In genomic region chr6:33296797-33297405, GRCh38 we compare ENCODE assay signal across 8 cellular contexts. TPM values are rescaled to one million over a fixed set of nuclear protein-coding genes. Genes with fewer than 3 reads are reported as not detected.
DNase-seq lines count a peak whose midpoint lies in the region; ATAC-seq and TF ChIP-seq lines count a peak whose summit lies in the region.

No MANE protein-coding gene starts in this region.

- H3K4me1 ChIP-seq in left ventricle myocardium inferior (peaks cover 57% of the 10 kb centered on the region), mucosa of rectum (ENCODE audit: control insufficient read depth in 2 of 2, insufficient read depth in 2 of 2, low read length in 2 of 2) (peaks cover 16 to 17% of the 10 kb centered on the region in 2 donors), vagina (peaks cover 28% of the 10 kb centered on the region)

- H3K27ac Mint-ChIP-seq in central memory CD8-positive, alpha-beta T cell (ENCODE audit: low read depth) = no peak overlapping the region

- H3K4me1 Mint-ChIP-seq in central memory CD8-positive, alpha-beta T cell = peaks cover 47% of the 10 kb centered on the region

- H3K9me3 ChIP-seq in left ventricle myocardium inferior (replicated peaks) (no peaks in the 10 kb centered on the region), mucosa of rectum (ENCODE audit: control insufficient read depth in 2 of 2, low read length in 2 of 2) (no peaks in the 10 kb centered on the region), vagina (no peaks in the 10 kb centered on the region)

- H3K27me3 Mint-ChIP-seq in central memory CD8-positive, alpha-beta T cell = no peaks in the 10 kb centered on the region

- no peaks in the 10 kb centered on the region for H3K9me3 Mint-ChIP-seq in central memory CD8-positive, alpha-beta T cell

- POLR2A ChIA-PET in HEK293T (lab: Yijun Ruan, JAX) = interaction anchor here (0.6 to 4.1 kb wide), 5 partner anchors 8 to 25 kb away, joined by 3 to 44 read pairs (median 6); partner anchors contain the start of genes B3GALT4, PFDN6, RPS18 and VPS52

- TF ChIP-seq CTCF in left ventricle myocardium inferior (IDR thresholded peaks at IDR 0.05; ENCODE audit: borderline replicate concordance) (no peak), vagina (IDR thresholded peaks at IDR 0.05) (no peak)

- CTCF ChIA-PET in HEK293T (lab: Yijun Ruan, JAX) = no interaction called here

- H3K36me3 ChIP-seq in left ventricle myocardium inferior (peaks cover 49% of the 10 kb centered on the region), mucosa of rectum (ENCODE audit: control insufficient read depth in 2 of 2, insufficient read depth in 2 of 2, low read length in 2 of 2) (peaks cover 10 to 19% of the 10 kb centered on the region in 2 donors), vagina (peaks cover 0 to 36% of the 10 kb centered on the region in 2 donors)

- intact Hi-C loops in left ventricle myocardium inferior (cut with micrococcal nuclease) (no loop called here), left ventricle myocardium superior (cut with micrococcal nuclease) (no loop called here), vagina (cut with DNase I) (no loop called here)

- peak overlapping the region in 1 of 2 donors; percentile 52 for H3K9ac ChIP-seq in mucosa of rectum (ENCODE audit: low read depth in 1 of 2, low read length in 2 of 2)

- H3K27me3 ChIP-seq in left ventricle myocardium inferior (ENCODE audit: low read depth) (no peaks in the 10 kb centered on the region), mucosa of rectum (ENCODE audit: control insufficient read depth in 2 of 2, insufficient read depth in 2 of 2, low read length in 2 of 2) (no peaks in the 10 kb centered on the region), vagina (no peaks in the 10 kb centered on the region)

- H3K36me3 Mint-ChIP-seq in central memory CD8-positive, alpha-beta T cell (ENCODE audit: insufficient read depth) = peaks cover 43% of the 10 kb centered on the region

- H3K4me3 Mint-ChIP-seq in central memory CD8-positive, alpha-beta T cell = peak overlapping the region; percentile 97

- no peak for ATAC-seq in left ventricle myocardium superior
- ATAC-seq in central memory CD8-positive, alpha-beta T cell (replicated peaks; ENCODE audit: extremely low read depth, poor library complexity, severe bottlenecking) = no peak

- no peak for TF ChIP-seq POLR2A in vagina (IDR thresholded peaks at IDR 0.05)

- DNase-seq in left ventricle myocardium inferior (no peak), left ventricle myocardium superior (no peak), vagina (ENCODE audit: extremely low spot score in 2 of 2) (no peak), occipital lobe (lab: John Stamatoyannopoulos, UW) (no peak), cerebellar nuclear complex (lab: John Stamatoyannopoulos, UW) (no peak), HEK293T (ENCODE audit: extremely low spot score) (no peak)
- DNase-seq in central memory CD8-positive, alpha-beta T cell (ENCODE audit: low spot score in 2 of 2) = no peak

- H3K4me3 ChIP-seq in left ventricle myocardium inferior (peak overlapping the region; percentile 79), mucosa of rectum (ENCODE audit: low read length in 2 of 2) (peak overlapping the region; percentile 60 to 94), vagina (peak overlapping the region; percentile 75 to 76)

- peak overlapping the region; percentile 99 for H3K27ac ChIP-seq in left ventricle myocardium inferior (replicated peaks)
- peak overlapping the region in 1 of 2 donors; percentile 65 for H3K27ac ChIP-seq in mucosa of rectum (ENCODE audit: low read depth in 2 of 2, low read length in 2 of 2)
- peak overlapping the region; percentile 98 for H3K27ac ChIP-seq in vagina

TF ChIP-seq in HEK293T, 16 proteins besides CTCF, POLR2A, EP300 and RAD21:
- TF ChIP-seq FOXM1 (IDR thresholded peaks at IDR 0.05; ENCODE audit: borderline replicate concordance) = no peak
- no peak for TF ChIP-seq FOXA1 (IDR thresholded peaks at IDR 0.05)
- no peak for TF ChIP-seq BHLHE40 (IDR thresholded peaks at IDR 0.05; ENCODE audit: borderline replicate concordance)
- TF ChIP-seq ARNT (IDR thresholded peaks at IDR 0.05) = no peak
- no peak for TF ChIP-seq CTBP1 (IDR thresholded peaks at IDR 0.05; ENCODE audit: borderline replicate concordance)
- no peak for TF ChIP-seq HDGF (IDR thresholded peaks at IDR 0.05; ENCODE audit: borderline replicate concordance)
- TF ChIP-seq TARDBP (IDR thresholded peaks at IDR 0.05) = no peak
- no peak for TF ChIP-seq ELF4 (IDR thresholded peaks at IDR 0.05)
- TF ChIP-seq SP1 (IDR thresholded peaks at IDR 0.05) = no peak
- TF ChIP-seq ZNF384 (IDR thresholded peaks at IDR 0.05) = no peak
- no peak for TF ChIP-seq SUZ12 (IDR thresholded peaks at IDR 0.05)
- TF ChIP-seq NFRKB (IDR thresholded peaks at IDR 0.05) = no peak
- no peak for TF ChIP-seq PKNOX1 (IDR thresholded peaks at IDR 0.05)
- TF ChIP-seq L3MBTL2 (conservative IDR thresholded peaks at IDR 0.05) = no peak
- TF ChIP-seq FOXK2 (IDR thresholded peaks at IDR 0.05) = no peak
- no peak for TF ChIP-seq LEF1 (IDR thresholded peaks at IDR 0.05; ENCODE audit: borderline replicate concordance)

RNA-seq across cellular contexts. Expression of gene RGL2, which starts 1.8 kb away (rescaled TPM):
- total RNA-seq in left ventricle myocardium inferior = 59.4 TPM
- 59.4 TPM for total RNA-seq in left ventricle myocardium superior
- total RNA-seq in vagina = 41.5 TPM
- total RNA-seq in occipital lobe = 13.7 TPM

RNA-seq across cellular contexts. Expression of gene PFDN6, which starts 7.5 kb away (rescaled TPM):
- 47.8 TPM for total RNA-seq in left ventricle myocardium inferior
- total RNA-seq in left ventricle myocardium superior = 57.3 TPM
- 9.1 TPM for total RNA-seq in vagina
- total RNA-seq in occipital lobe = 27.0 TPM

RNA-seq across cellular contexts. Expression of gene WDR46, which starts 7.9 kb away (rescaled TPM):
- total RNA-seq in left ventricle myocardium inferior (13.3 TPM), left ventricle myocardium superior (15.1 TPM), vagina (36.3 TPM), occipital lobe (42.6 TPM)

RNA-seq across cellular contexts. Expression of gene TAPBP, which starts 17.0 kb away (rescaled TPM):
- total RNA-seq in left ventricle myocardium inferior (92.3 TPM), left ventricle myocardium superior (93.0 TPM), vagina (59.9 TPM), occipital lobe (10.5 TPM)

RNA-seq across cellular contexts. Expression of gene B3GALT4, which starts 20.0 kb away (rescaled TPM):
- total RNA-seq in left ventricle myocardium inferior (7.5 TPM), left ventricle myocardium superior (6.9 TPM), vagina (14.0 TPM), occipital lobe (12.5 TPM)
